Comparison of ENCODE assay signal across 27 cellular contexts in genomic region chr1:109231085-109231484, GRCh38. TPM values are rescaled to one million over a fixed set of nuclear protein-coding genes. Genes with fewer than 3 reads are reported as not detected.
DNase-seq lines count a peak whose midpoint lies in the region; ATAC-seq, FAIRE-seq and TF ChIP-seq lines count a peak whose summit lies in the region.
"Had no signal": no experiment of that assay in that cellular context is flagged by ENCODE, and none has a peak within 500 bp of the region (broad histone marks: within the 10 kb centered on the region; RNA-seq: fewer than 3 reads in every experiment).

No MANE protein-coding gene starts in this region.

- H4K12ac ChIP-seq in trophoblast cell (ENCODE audit: low read depth, low read length): no peak overlapping the region

- H3K27ac Mint-ChIP-seq in Caco-2 (ENCODE audit: unreplicated experiment): no peak overlapping the region
- H3K27ac Mint-ChIP-seq: nephron progenitor cell; T-helper 1 cell treated with Interleukin-12 subunit alpha and Interleukin-12 subunit beta and Interleukin-4 antibody, amounts not matched to agents 30 μg/mL and 1 μg/mL, for 36 hours had no signal

- H3K4me1 ChIP-seq in A673 (ENCODE audit: insufficient read depth, low read length, poor library complexity, severe bottlenecking) (peaks cover 29% of the 10 kb centered on the region), Caco-2 (no peaks in the 10 kb centered on the region), kidney (ENCODE audit: control insufficient read depth in 1 of 2, insufficient read depth in 1 of 2, low read depth in 1 of 2, low read length in 2 of 2) (no peaks in the 10 kb centered on the region), trophoblast cell (ENCODE audit: control insufficient read depth in 1 of 2, insufficient read depth in 2 of 2, low read length in 2 of 2) (no peaks in the 10 kb centered on the region)
- H3K4me1 ChIP-seq: body of pancreas had no signal

- no CpG with 5 or more reads among the region's 3 CpGs for WGBS in trophoblast cell (ENCODE audit: extremely low coverage, insufficient coverage, insufficient read length)

- H4K91ac ChIP-seq in trophoblast cell (ENCODE audit: low read depth, low read length): no peak overlapping the region

- H2AK5ac ChIP-seq in trophoblast cell (ENCODE audit: low read length): no peak overlapping the region

- H3K4me1 Mint-ChIP-seq in Caco-2 (ENCODE audit: low read depth, unreplicated experiment): no peaks in the 10 kb centered on the region

- no peak for ATAC-seq in GM18867 (IDR thresholded peaks at IDR 0.05; ENCODE audit: unreplicated experiment)
- ATAC-seq: body of pancreas, right cardiac atrium had no signal

- POLR2A ChIA-PET in A673 (lab: Charles Lee; ENCODE audit: low non-redundant PET): no interaction called here
- POLR2A ChIA-PET in Caco-2 (lab: Charles Lee): no interaction called here

- no peak overlapping the region for H3K4me3 Mint-ChIP-seq in Caco-2 (ENCODE audit: unreplicated experiment)
- H3K4me3 Mint-ChIP-seq: nephron progenitor cell; T-helper 1 cell treated with Interleukin-12 subunit alpha and Interleukin-12 subunit beta and Interleukin-4 antibody, amounts not matched to agents 30 μg/mL and 1 μg/mL, for 36 hours had no signal

- no peak overlapping the region for H3K23ac ChIP-seq in trophoblast cell (ENCODE audit: low read length)

- DNase-seq in A673 (ENCODE audit: low spot score): no peak
- no peak for DNase-seq in Caco-2
- DNase-seq in islet precursor cell: peak; percentile 38
- DNase-seq in kidney: no peak
- DNase-seq in trophoblast cell: no peak
- DNase-seq in activated effector memory CD4-positive, alpha-beta T cell treated with Interleukin-2 at 50 U/mL for 16 hours: no peak
- DNase-seq: activated CD4-positive, CD25-positive, alpha-beta regulatory T cell treated with anti-CD3 and anti-CD28 coated beads, Interleukin-2, amount 50 U/mL, for 72 hours; activated gamma-delta T cell; activated T-cell treated with anti-CD3 and anti-CD28 coated beads for 4 hours; body of pancreas; effector CD8-positive, alpha-beta T cell; IMR-90; kidney glomerular epithelial cell; NCI-H2029; NCI-H345; NCI-H748 treated with DMSO at 0.1 percent for 48 hours; nephron progenitor cell; right cardiac atrium; stimulated activated CD4-positive, alpha-beta T cell treated with anti-CD3 and anti-CD28 coated beads, Interleukin-2, amount 100 ng/mL, for 48 hours had no signal

- no peak for FAIRE-seq in kidney (lab: Jason Lieb, UNC)
- FAIRE-seq: D721Med, TTC549 had no signal

- H3K9ac ChIP-seq in kidney (ENCODE audit: low read length in 2 of 2): no peak overlapping the region
- no peak overlapping the region for H3K9ac ChIP-seq in trophoblast cell (ENCODE audit: low read length)

- no peak overlapping the region for H4K8ac ChIP-seq in trophoblast cell (ENCODE audit: low read depth, low read length)

- H3K9me3 ChIP-seq in A673 (ENCODE audit: low read depth, low read length, poor library complexity, severe bottlenecking) (no peaks in the 10 kb centered on the region), Caco-2 (no peaks in the 10 kb centered on the region), kidney (ENCODE audit: control insufficient read depth in 1 of 2, low read length in 2 of 2) (no peaks in the 10 kb centered on the region), trophoblast cell (ENCODE audit: insufficient read depth, low read depth, low read length) (no peaks in the 10 kb centered on the region)
- H3K9me3 ChIP-seq: body of pancreas had no signal

- no peak overlapping the region for H2AFZ ChIP-seq in trophoblast cell (ENCODE audit: insufficient read depth, low read length, poor library complexity)

- no peak overlapping the region for H3K18ac ChIP-seq in trophoblast cell (ENCODE audit: low read length)

- intact Hi-C loops in A673 (cut with micrococcal nuclease; ENCODE audit: unreplicated experiment) (no loop called here), Caco-2 (cut with micrococcal nuclease; ENCODE audit: unreplicated experiment) (no loop called here), kidney (cut with DNase I) (no loop called here)

- BruUV-seq in A673 (replicated peaks; lab: Mats Ljungman, UMichigan): TSS peak; percentile 27
- BruUV-seq in Caco-2 (replicated peaks; lab: Mats Ljungman, UMichigan): TSS peak; percentile 14

- peaks cover 70% of the 10 kb centered on the region for H3K36me3 Mint-ChIP-seq in Caco-2 (ENCODE audit: insufficient read depth, unreplicated experiment)

- H3K27me3 Mint-ChIP-seq in Caco-2 (ENCODE audit: insufficient read depth, unreplicated experiment): no peaks in the 10 kb centered on the region

- TF ChIP-seq CTCF in A673 (conservative IDR thresholded peaks at IDR 0.05; ENCODE audit: low read depth, low read length) (no peak), Caco-2 (IDR thresholded peaks at IDR 0.05; ENCODE audit: insufficient read depth in 1 of 2, low read depth in 1 of 2, low read length in 1 of 2, severe bottlenecking in 1 of 2, unreplicated experiment in 1 of 2) (no peak), kidney (IDR thresholded peaks at IDR 0.05; ENCODE audit: borderline replicate concordance, extremely low read depth, insufficient read depth) (no peak)

- H3K4ac ChIP-seq in trophoblast cell (ENCODE audit: low read depth, low read length): no peak overlapping the region

- H3K9me3 Mint-ChIP-seq in Caco-2 (ENCODE audit: unreplicated experiment): no peaks in the 10 kb centered on the region
- H3K9me3 Mint-ChIP-seq: nephron progenitor cell; T-helper 1 cell treated with Interleukin-12 subunit alpha and Interleukin-12 subunit beta and Interleukin-4 antibody, amounts not matched to agents 30 μg/mL and 1 μg/mL, for 36 hours had no signal

- H3K27me3 ChIP-seq in A673 (replicated peaks; ENCODE audit: insufficient read depth, low read depth, low read length, poor library complexity) (no peaks in the 10 kb centered on the region), Caco-2 (replicated peaks; ENCODE audit: control insufficient read depth, insufficient read depth, low read length) (no peaks in the 10 kb centered on the region), trophoblast cell (ENCODE audit: insufficient read depth, low read length) (no peaks in the 10 kb centered on the region)
- H3K27me3 ChIP-seq: body of pancreas had no signal

- no peak overlapping the region for H2BK120ac ChIP-seq in trophoblast cell (ENCODE audit: insufficient read depth, low read length, poor library complexity)

- H3K27ac ChIP-seq in A673 (ENCODE audit: low read depth, low read length, poor library complexity, severe bottlenecking) (no peak overlapping the region), angular gyrus (ENCODE audit: low read depth, low read length) (peak overlapping the region; percentile 58), kidney (ENCODE audit: low read depth in 2 of 2, low read length in 2 of 2) (no peak overlapping the region), trophoblast cell (ENCODE audit: low read depth, low read length) (no peak overlapping the region)
- H3K27ac ChIP-seq: body of pancreas, C4-2B, SK-N-MC had no signal

- H3K79me1 ChIP-seq in trophoblast cell (ENCODE audit: low read length): no peaks in the 10 kb centered on the region

- no peaks in the 10 kb centered on the region for H3K79me2 ChIP-seq in trophoblast cell (ENCODE audit: control insufficient read depth, insufficient read depth, low read length, poor library complexity)

- no peak overlapping the region for H2BK5ac ChIP-seq in trophoblast cell (ENCODE audit: low read depth, low read length, poor library complexity)

- H3K4me2 ChIP-seq in trophoblast cell (ENCODE audit: low read length): no peak overlapping the region

- no peak overlapping the region for H3K14ac ChIP-seq in trophoblast cell (ENCODE audit: low read length)

- peaks cover 91% of the 10 kb centered on the region for H3K36me3 ChIP-seq in A673 (ENCODE audit: insufficient read depth, low read length, poor library complexity, severe bottlenecking)
- no peaks in the 10 kb centered on the region; the same call in none of the 2 replicates for H3K36me3 ChIP-seq in Caco-2 (ENCODE audit: control insufficient read depth, insufficient read depth, low read length)
- peaks cover 45 to 56% of the 10 kb centered on the region in 2 donors for H3K36me3 ChIP-seq in kidney (ENCODE audit: control insufficient read depth in 1 of 2, insufficient read depth in 2 of 2, low read length in 2 of 2)
- H3K36me3 ChIP-seq in trophoblast cell (ENCODE audit: control insufficient read depth in 1 of 2, insufficient read depth in 2 of 2, low read length in 2 of 2): peaks cover 39 to 53% of the 10 kb centered on the region in 2 experiments

- H3K4me3 ChIP-seq in A673 (ENCODE audit: low read depth, low read length, poor library complexity, severe bottlenecking) (no peak overlapping the region), Caco-2 (ENCODE audit: low read depth, low read length) (no peak overlapping the region), kidney (ENCODE audit: low read length in 2 of 2) (no peak overlapping the region), trophoblast cell (ENCODE audit: low read depth, low read length) (no peak overlapping the region)
- H3K4me3 ChIP-seq: body of pancreas, lung, SK-N-MC had no signal

- H2BK12ac ChIP-seq in trophoblast cell (ENCODE audit: low read length): no peak overlapping the region

- CTCF ChIA-PET in A673 (lab: Charles Lee) (no interaction called here), Caco-2 (lab: Charles Lee) (no interaction called here)

RNA-seq across cellular contexts. Expression of gene SARS1, which starts 17.4 kb away (rescaled TPM):
- total RNA-seq in A673 (2021) (259 and 320 TPM in 2 replicates), Caco-2 (2022) (189 and 225 TPM in 2 replicates), kidney (181 TPM)
- polyA plus RNA-seq in kidney (ENCODE audit: insufficient read depth, low read depth, low replicate concordance): 114 TPM
- polyA plus RNA-seq in trophoblast cell (2013): 192 and 196 TPM in 2 replicates

RNA-seq across cellular contexts. Expression of gene CELSR2, which starts 18.3 kb away (rescaled TPM):
- total RNA-seq in A673 (2021) (30.2 and 32.6 TPM in 2 replicates), Caco-2 (2022) (7.0 and 8.3 TPM in 2 replicates), kidney (65.6 TPM)
- 10.6 TPM for polyA plus RNA-seq in kidney (ENCODE audit: insufficient read depth, low read depth, low replicate concordance)
- polyA plus RNA-seq in trophoblast cell (2013): 18.9 and 19.5 TPM in 2 replicates

RNA-seq across cellular contexts. Expression of gene PSRC1, which starts 51.9 kb away (rescaled TPM):
- 75.0 and 85.2 TPM in 2 replicates for total RNA-seq in A673 (2021)
- total RNA-seq in Caco-2 (2022): 23.9 and 24.9 TPM in 2 replicates
- 4.2 TPM for total RNA-seq in kidney
- 3.5 TPM for polyA plus RNA-seq in kidney (ENCODE audit: insufficient read depth, low read depth, low replicate concordance)
- polyA plus RNA-seq in trophoblast cell (2013): 91.9 and 95.6 TPM in 2 replicates
